Comparison of ENCODE assay signal across 2 cellular contexts in genomic region chr10:43056568-43057011, GRCh38.
TF ChIP-seq lines count a peak whose summit lies in the region.

No MANE protein-coding gene starts in this region.

TF ChIP-seq in A549, 52 proteins besides CTCF, POLR2A, EP300 and RAD21:
- TF ChIP-seq ZSCAN20 (CRISPR knock-in tag; IDR thresholded peaks at IDR 0.05) (no peak), CEBPB (IDR thresholded peaks at IDR 0.05) (no peak), ATOH8 (CRISPR knock-in tag; IDR thresholded peaks at IDR 0.05; ENCODE audit: low read depth) (no peak), CBX8 (IDR thresholded peaks at IDR 0.05) (no peak), FOSL2 (IDR thresholded peaks at IDR 0.05) (no peak), FOSL2 (CRISPR knock-in tag; IDR thresholded peaks at IDR 0.05) (no peak)

TF ChIP-seq in H1, 55 proteins besides CTCF, POLR2A, EP300 and RAD21:
- TF ChIP-seq SP2 (IDR thresholded peaks at IDR 0.05; ENCODE audit: low read length), result no peak
- no peak for TF ChIP-seq EGR1 (IDR thresholded peaks at IDR 0.05; ENCODE audit: borderline replicate concordance, low read depth, low read length)
- TF ChIP-seq CHD1 (IDR thresholded peaks at IDR 0.05; ENCODE audit: low read depth, low read length), result no peak
- no peak for TF ChIP-seq SRF (IDR thresholded peaks at IDR 0.05; ENCODE audit: low read depth, low read length)
- no peak for TF ChIP-seq SIX5 (IDR thresholded peaks at IDR 0.05; ENCODE audit: low read depth, low read length)
- no peak for TF ChIP-seq ATF3 (IDR thresholded peaks at IDR 0.05; ENCODE audit: insufficient read depth, low read depth, low read length)
- TF ChIP-seq MAFK (IDR thresholded peaks at IDR 0.05; ENCODE audit: low read depth, low read length), result no peak
- no peak for TF ChIP-seq HDAC2 (IDR thresholded peaks at IDR 0.05; ENCODE audit: borderline replicate concordance in 1 of 2, low read depth in 2 of 2, low read length in 2 of 2)
- TF ChIP-seq HDAC6 (IDR thresholded peaks at IDR 0.05; ENCODE audit: low read depth, low read length), result no peak
- TF ChIP-seq GTF2F1 (IDR thresholded peaks at IDR 0.05; ENCODE audit: borderline replicate concordance, low read depth, low read length), result no peak
- no peak for TF ChIP-seq BACH1 (IDR thresholded peaks at IDR 0.05; ENCODE audit: low read length)
- no peak for TF ChIP-seq SAP30 (IDR thresholded peaks at IDR 0.05; ENCODE audit: insufficient read depth, insufficient replicate concordance, low read length)
- no peak for TF ChIP-seq MAX (IDR thresholded peaks at IDR 0.05)
- no peak for TF ChIP-seq JUND (IDR thresholded peaks at IDR 0.05; ENCODE audit: low read length)
- no peak for TF ChIP-seq CHD2 (IDR thresholded peaks at IDR 0.05; ENCODE audit: low read length)
- no peak for TF ChIP-seq NANOG (IDR thresholded peaks at IDR 0.05; ENCODE audit: insufficient read depth, low read depth, low read length, poor library complexity, severe bottlenecking)
- no peak for TF ChIP-seq POU5F1 (IDR thresholded peaks at IDR 0.05; ENCODE audit: low read depth, low read length)
- TF ChIP-seq E2F6 (IDR thresholded peaks at IDR 0.05), result no peak
